In genomic region chr4:184625783-184626596, GRCh38 we compare ENCODE assay signal across 8 cellular contexts. TPM values are rescaled to one million over a fixed set of nuclear protein-coding genes. Genes with fewer than 3 reads are reported as not detected.
DNase-seq lines count a peak whose midpoint lies in the region; ATAC-seq and TF ChIP-seq lines count a peak whose summit lies in the region.
"Not testable (repeated sequence)": the region's sequence is repeated elsewhere in the genome, so short reads cannot be mapped to it uniquely, and the experiment has no call there.

No MANE protein-coding gene starts in this region.

- not testable (repeated sequence) for TF ChIP-seq CTCF in CD8-positive, alpha-beta T cell (IDR thresholded peaks at IDR 0.05); activated B cell treated with CpG ODN at 0.5 μM for 24 hours (IDR thresholded peaks at IDR 0.05)

- H3K4me3 ChIP-seq in CD8-positive, alpha-beta T cell (ENCODE audit: low read depth, low read length); HUES64 (ENCODE audit: low read length); naive thymus-derived CD4-positive, alpha-beta T cell (ENCODE audit: low read length): not testable (repeated sequence)

- intact Hi-C loops in CD8-positive, alpha-beta T cell (cut with DNase I, micrococcal nuclease); activated B cell treated with CpG ODN at 0.5 μM for 24 hours (cut with micrococcal nuclease): not testable (repeated sequence)
- intact Hi-C loops in activated T-helper 1 cell treated with anti-CD3 and anti-CD28 coated beads, Interleukin-12 subunit alpha, Interleukin-12 subunit beta, Interleukin-2, Interleukin-4 antibody, amounts not matched to agents 30 ng/mL and 10 ng/mL and 1 ng/mL, durations not matched to agents 14 hours and 24 hours and 36 hours (cut with micrococcal nuclease): loop anchor here (1.0 to 2.0 kb wide), 4 partner anchors 23 to 362 kb away; partner anchors contain the start of genes CASP3 and PRIMPOL
- intact Hi-C loops in naive thymus-derived CD4-positive, alpha-beta T cell (cut with micrococcal nuclease): loop anchor here in 1 of 2 donors (5.0 kb wide), 1 partner anchor 44 kb away; no protein-coding TSS in a partner anchor

- not testable (repeated sequence) for H3K4me3 Mint-ChIP-seq in CD8-positive, alpha-beta T cell; activated B cell treated with CpG ODN at 0.5 μM for 24 hours; activated naive CD8-positive, alpha-beta T cell treated with anti-CD3 and anti-CD28 coated beads, Interleukin-2, amount 50 U/mL, for 24 hours
- H3K4me3 Mint-ChIP-seq in activated T-helper 1 cell treated with anti-CD3 and anti-CD28 coated beads, Interleukin-12 subunit alpha, Interleukin-12 subunit beta, Interleukin-2, Interleukin-4 antibody, amounts not matched to agents 30 ng/mL and 10 ng/mL and 1 ng/mL, durations not matched to agents 14 hours and 24 hours and 36 hours: peak overlapping the region; percentile 15
- peak overlapping the region in 7 of 10 donors; percentile 15 to 70 (median 61) for H3K4me3 Mint-ChIP-seq in naive thymus-derived CD4-positive, alpha-beta T cell
- H3K4me3 Mint-ChIP-seq in stimulated activated naive B cell treated with anti-CD40 and anti-IgM and Interleukin-4, amounts not matched to agents 10 μg/mL and 1 μg/mL and 100 μg/mL, for 72 hours: peak overlapping the region; percentile 0 to 4

- CTCF ChIA-PET in CD8-positive, alpha-beta T cell (lab: Charles Lee); activated B cell treated with CpG ODN at 0.5 μM for 24 hours (lab: Charles Lee): not testable (repeated sequence)
- CTCF ChIA-PET in naive thymus-derived CD4-positive, alpha-beta T cell (lab: Charles Lee): interaction anchor here (0.5 kb wide), 1 partner anchor 94 kb away, joined by 3 read pairs; no protein-coding TSS in a partner anchor

- H3K36me3 Mint-ChIP-seq in CD8-positive, alpha-beta T cell: peaks cover 61% of the 10 kb centered on the region
- peaks cover 63% of the 10 kb centered on the region for H3K36me3 Mint-ChIP-seq in activated B cell treated with CpG ODN at 0.5 μM for 24 hours (ENCODE audit: low read depth)
- H3K36me3 Mint-ChIP-seq in activated T-helper 1 cell treated with anti-CD3 and anti-CD28 coated beads, Interleukin-12 subunit alpha, Interleukin-12 subunit beta, Interleukin-2, Interleukin-4 antibody, amounts not matched to agents 30 ng/mL and 10 ng/mL and 1 ng/mL, durations not matched to agents 14 hours and 24 hours and 36 hours (ENCODE audit: low read depth): peaks cover 72% of the 10 kb centered on the region
- peaks cover 47% of the 10 kb centered on the region for H3K36me3 Mint-ChIP-seq in activated naive CD8-positive, alpha-beta T cell treated with anti-CD3 and anti-CD28 coated beads, Interleukin-2, amount 50 U/mL, for 24 hours (ENCODE audit: low read depth)
- H3K36me3 Mint-ChIP-seq in naive thymus-derived CD4-positive, alpha-beta T cell: peaks cover 8 to 59% (median 41%) of the 10 kb centered on the region in 5 donors
- peaks cover 38 to 72% of the 10 kb centered on the region in 2 donors for H3K36me3 Mint-ChIP-seq in stimulated activated naive B cell treated with anti-CD40 and anti-IgM and Interleukin-4, amounts not matched to agents 10 μg/mL and 1 μg/mL and 100 μg/mL, for 72 hours

- not testable (repeated sequence) for ATAC-seq in CD8-positive, alpha-beta T cell; activated B cell treated with CpG ODN at 0.5 μM for 24 hours (ENCODE audit: low read depth); activated naive CD8-positive, alpha-beta T cell treated with anti-CD3 and anti-CD28 coated beads, Interleukin-2, amount 50 U/mL, for 24 hours; stimulated activated naive B cell treated with anti-CD40 and anti-IgM and Interleukin-4, amounts not matched to agents 10 μg/mL and 1 μg/mL and 100 μg/mL, for 72 hours (replicated peaks)
- ATAC-seq in naive thymus-derived CD4-positive, alpha-beta T cell: peak; percentile 38

- DNase-seq in CD8-positive, alpha-beta T cell; activated B cell treated with CpG ODN at 0.5 μM for 24 hours; activated T-helper 1 cell treated with anti-CD3 and anti-CD28 coated beads, Interleukin-12 subunit alpha, Interleukin-12 subunit beta, Interleukin-2, Interleukin-4 antibody, amounts not matched to agents 30 ng/mL and 10 ng/mL and 1 ng/mL, durations not matched to agents 14 hours and 24 hours and 36 hours (ENCODE audit: low spot score); activated naive CD8-positive, alpha-beta T cell treated with anti-CD3 and anti-CD28 coated beads, Interleukin-2, amount 50 U/mL, for 24 hours; stimulated activated naive B cell treated with anti-CD40 and anti-IgM and Interleukin-4, amounts not matched to agents 10 μg/mL and 1 μg/mL and 100 μg/mL, for 72 hours: not testable (repeated sequence)
- peak; percentile 76 for DNase-seq in iPS DF 19.7 (ENCODE audit: low read depth, low spot score)
- DNase-seq in naive thymus-derived CD4-positive, alpha-beta T cell: peak in 4 of 9 donors; percentile 2 to 42 (median 25)

- POLR2A ChIA-PET in CD8-positive, alpha-beta T cell (lab: Charles Lee); activated B cell treated with CpG ODN at 0.5 μM for 24 hours (lab: Charles Lee); naive thymus-derived CD4-positive, alpha-beta T cell (lab: Charles Lee): not testable (repeated sequence)

- peaks cover 21% of the 10 kb centered on the region for H3K36me3 ChIP-seq in CD8-positive, alpha-beta T cell (ENCODE audit: insufficient read depth, low read length)
- H3K36me3 ChIP-seq in HUES64 (ENCODE audit: insufficient read depth, low read length): peaks cover 47% of the 10 kb centered on the region
- H3K36me3 ChIP-seq in naive thymus-derived CD4-positive, alpha-beta T cell (ENCODE audit: control insufficient read depth in 2 of 3, insufficient read depth in 3 of 3, low read length in 3 of 3): peaks cover 4 to 29% (median 24%) of the 10 kb centered on the region in 3 experiments

- not testable (repeated sequence) for H3K9ac ChIP-seq in HUES64 (ENCODE audit: low read depth, low read length)

- H3K9me3 ChIP-seq in CD8-positive, alpha-beta T cell (ENCODE audit: low read length); HUES64 (ENCODE audit: insufficient read depth, low read depth, low read length); naive thymus-derived CD4-positive, alpha-beta T cell (ENCODE audit: control insufficient read depth in 2 of 3, low read length in 3 of 3): not testable (repeated sequence)

- H3K27ac ChIP-seq in CD8-positive, alpha-beta T cell (ENCODE audit: low read depth, low read length); naive thymus-derived CD4-positive, alpha-beta T cell (ENCODE audit: low read depth, low read length): not testable (repeated sequence)
- peak overlapping the region; percentile 76; the same call in 1 of the 2 replicates for H3K27ac ChIP-seq in HUES64 (ENCODE audit: low read depth, low read length)

- not testable (repeated sequence) for H3K27me3 ChIP-seq in CD8-positive, alpha-beta T cell (ENCODE audit: insufficient read depth, low read length); HUES64 (ENCODE audit: insufficient read depth, low read length); naive thymus-derived CD4-positive, alpha-beta T cell (ENCODE audit: control insufficient read depth in 2 of 2, insufficient read depth in 2 of 2, low read length in 2 of 2)

- peaks cover 24% of the 10 kb centered on the region for H3K4me1 ChIP-seq in CD8-positive, alpha-beta T cell (ENCODE audit: insufficient read depth, low read length)
- H3K4me1 ChIP-seq in HUES64 (ENCODE audit: insufficient read depth, low read length): peaks cover 18% of the 10 kb centered on the region
- peaks cover 14 to 28% of the 10 kb centered on the region in 2 donors for H3K4me1 ChIP-seq in naive thymus-derived CD4-positive, alpha-beta T cell (ENCODE audit: control insufficient read depth in 2 of 2, insufficient read depth in 2 of 2, low read length in 2 of 2)

- H3K4me1 Mint-ChIP-seq in CD8-positive, alpha-beta T cell (ENCODE audit: low read depth): peaks cover 35% of the 10 kb centered on the region
- not testable (repeated sequence) for H3K4me1 Mint-ChIP-seq in activated B cell treated with CpG ODN at 0.5 μM for 24 hours; stimulated activated naive B cell treated with anti-CD40 and anti-IgM and Interleukin-4, amounts not matched to agents 10 μg/mL and 1 μg/mL and 100 μg/mL, for 72 hours
- H3K4me1 Mint-ChIP-seq in activated T-helper 1 cell treated with anti-CD3 and anti-CD28 coated beads, Interleukin-12 subunit alpha, Interleukin-12 subunit beta, Interleukin-2, Interleukin-4 antibody, amounts not matched to agents 30 ng/mL and 10 ng/mL and 1 ng/mL, durations not matched to agents 14 hours and 24 hours and 36 hours (ENCODE audit: low read depth): peaks cover 38% of the 10 kb centered on the region
- H3K4me1 Mint-ChIP-seq in activated naive CD8-positive, alpha-beta T cell treated with anti-CD3 and anti-CD28 coated beads, Interleukin-2, amount 50 U/mL, for 24 hours: peaks cover 24% of the 10 kb centered on the region
- peaks cover 33 to 52% (median 45%) of the 10 kb centered on the region in 7 donors for H3K4me1 Mint-ChIP-seq in naive thymus-derived CD4-positive, alpha-beta T cell

- WGBS in HUES64: 80% methylated on average over 11 of the region's 11 CpGs

- not testable (repeated sequence) for H3K9me3 Mint-ChIP-seq in CD8-positive, alpha-beta T cell; activated B cell treated with CpG ODN at 0.5 μM for 24 hours; activated T-helper 1 cell treated with anti-CD3 and anti-CD28 coated beads, Interleukin-12 subunit alpha, Interleukin-12 subunit beta, Interleukin-2, Interleukin-4 antibody, amounts not matched to agents 30 ng/mL and 10 ng/mL and 1 ng/mL, durations not matched to agents 14 hours and 24 hours and 36 hours; activated naive CD8-positive, alpha-beta T cell treated with anti-CD3 and anti-CD28 coated beads, Interleukin-2, amount 50 U/mL, for 24 hours; naive thymus-derived CD4-positive, alpha-beta T cell; stimulated activated naive B cell treated with anti-CD40 and anti-IgM and Interleukin-4, amounts not matched to agents 10 μg/mL and 1 μg/mL and 100 μg/mL, for 72 hours

- H3K27ac Mint-ChIP-seq in CD8-positive, alpha-beta T cell: peak overlapping the region; percentile 75
- H3K27ac Mint-ChIP-seq in activated B cell treated with CpG ODN at 0.5 μM for 24 hours: peak overlapping the region; percentile 56
- H3K27ac Mint-ChIP-seq in activated T-helper 1 cell treated with anti-CD3 and anti-CD28 coated beads, Interleukin-12 subunit alpha, Interleukin-12 subunit beta, Interleukin-2, Interleukin-4 antibody, amounts not matched to agents 30 ng/mL and 10 ng/mL and 1 ng/mL, durations not matched to agents 14 hours and 24 hours and 36 hours: peak overlapping the region; percentile 88
- H3K27ac Mint-ChIP-seq in activated naive CD8-positive, alpha-beta T cell treated with anti-CD3 and anti-CD28 coated beads, Interleukin-2, amount 50 U/mL, for 24 hours: peak overlapping the region; percentile 6
- H3K27ac Mint-ChIP-seq in naive thymus-derived CD4-positive, alpha-beta T cell: peak overlapping the region; percentile 32 to 80 (median 58)
- H3K27ac Mint-ChIP-seq in stimulated activated naive B cell treated with anti-CD40 and anti-IgM and Interleukin-4, amounts not matched to agents 10 μg/mL and 1 μg/mL and 100 μg/mL, for 72 hours: peak overlapping the region; percentile 14

- not testable (repeated sequence) for H3K27me3 Mint-ChIP-seq in CD8-positive, alpha-beta T cell (ENCODE audit: low read depth); activated B cell treated with CpG ODN at 0.5 μM for 24 hours; activated T-helper 1 cell treated with anti-CD3 and anti-CD28 coated beads, Interleukin-12 subunit alpha, Interleukin-12 subunit beta, Interleukin-2, Interleukin-4 antibody, amounts not matched to agents 30 ng/mL and 10 ng/mL and 1 ng/mL, durations not matched to agents 14 hours and 24 hours and 36 hours (ENCODE audit: insufficient read depth); activated naive CD8-positive, alpha-beta T cell treated with anti-CD3 and anti-CD28 coated beads, Interleukin-2, amount 50 U/mL, for 24 hours; naive thymus-derived CD4-positive, alpha-beta T cell; stimulated activated naive B cell treated with anti-CD40 and anti-IgM and Interleukin-4, amounts not matched to agents 10 μg/mL and 1 μg/mL and 100 μg/mL, for 72 hours

RNA-seq across cellular contexts. Expression of gene CASP3, which starts 23.3 kb away (rescaled TPM):
- 10 to 100 TPM; 14.4 to 15.7 TPM for total RNA-seq in CD8-positive, alpha-beta T cell
- 72.4 TPM for polyA plus RNA-seq in HUES64 (2013, experiment 1 of 2)
- 65.6 TPM for polyA plus RNA-seq in HUES64 (2013, experiment 2 of 2)
- total RNA-seq in activated B cell treated with CpG ODN at 0.5 μM for 24 hours: 24.0 and 24.9 TPM in 2 replicates
- total RNA-seq in activated T-helper 1 cell treated with anti-CD3 and anti-CD28 coated beads, Interleukin-12 subunit alpha, Interleukin-12 subunit beta, Interleukin-2, Interleukin-4 antibody, amounts not matched to agents 30 ng/mL and 10 ng/mL and 1 ng/mL, durations not matched to agents 14 hours and 24 hours and 36 hours: 116 and 121 TPM in 2 replicates
- total RNA-seq in naive thymus-derived CD4-positive, alpha-beta T cell: 10 to 100 TPM; 12.4 to 73.4 (median 17.2) TPM
- 1 to 10 TPM; 2.9 to 4.3 TPM for polyA plus RNA-seq in naive thymus-derived CD4-positive, alpha-beta T cell

RNA-seq across cellular contexts. Expression of gene PRIMPOL, which starts 23.5 kb away (rescaled TPM):
- 1 to 10 TPM; 6.0 to 7.3 TPM for total RNA-seq in CD8-positive, alpha-beta T cell
- polyA plus RNA-seq in HUES64 (2013, experiment 1 of 2): 6.8 TPM
- polyA plus RNA-seq in HUES64 (2013, experiment 2 of 2): 10.7 TPM
- 9.1 and 11.6 TPM in 2 replicates for total RNA-seq in activated B cell treated with CpG ODN at 0.5 μM for 24 hours
- 16.4 and 19.7 TPM in 2 replicates for total RNA-seq in activated T-helper 1 cell treated with anti-CD3 and anti-CD28 coated beads, Interleukin-12 subunit alpha, Interleukin-12 subunit beta, Interleukin-2, Interleukin-4 antibody, amounts not matched to agents 30 ng/mL and 10 ng/mL and 1 ng/mL, durations not matched to agents 14 hours and 24 hours and 36 hours
- 10 to 100 TPM; 12.1 to 19.3 (median 16.7) TPM for total RNA-seq in naive thymus-derived CD4-positive, alpha-beta T cell
- polyA plus RNA-seq in naive thymus-derived CD4-positive, alpha-beta T cell: 10 to 100 TPM; 12.3 to 16.5 TPM

Comparison
In these comparisons a context has a peak if more than half of its experiments do, and no peak if none do; other contexts are left out.
1. H3K27ac Mint-ChIP-seq: peak in every context shown above with its lines; median percentile 88 in activated T-helper 1 cell treated with anti-CD3 and anti-CD28 coated beads, Interleukin-12 subunit alpha, Interleukin-12 subunit beta, Interleukin-2, Interleukin-4 antibody, amounts not matched to agents 30 ng/mL and 10 ng/mL and 1 ng/mL, durations not matched to agents 14 hours and 24 hours and 36 hours; 75 in CD8-positive, alpha-beta T cell; 58 in naive thymus-derived CD4-positive, alpha-beta T cell; 56 in activated B cell treated with CpG ODN at 0.5 μM for 24 hours; 14 in stimulated activated naive B cell treated with anti-CD40 and anti-IgM and Interleukin-4, amounts not matched to agents 10 μg/mL and 1 μg/mL and 100 μg/mL, for 72 hours; 6 in activated naive CD8-positive, alpha-beta T cell treated with anti-CD3 and anti-CD28 coated beads, Interleukin-2, amount 50 U/mL, for 24 hours.